9 cellular contexts compared by ENCODE assay signal in the genomic region with DNA sequence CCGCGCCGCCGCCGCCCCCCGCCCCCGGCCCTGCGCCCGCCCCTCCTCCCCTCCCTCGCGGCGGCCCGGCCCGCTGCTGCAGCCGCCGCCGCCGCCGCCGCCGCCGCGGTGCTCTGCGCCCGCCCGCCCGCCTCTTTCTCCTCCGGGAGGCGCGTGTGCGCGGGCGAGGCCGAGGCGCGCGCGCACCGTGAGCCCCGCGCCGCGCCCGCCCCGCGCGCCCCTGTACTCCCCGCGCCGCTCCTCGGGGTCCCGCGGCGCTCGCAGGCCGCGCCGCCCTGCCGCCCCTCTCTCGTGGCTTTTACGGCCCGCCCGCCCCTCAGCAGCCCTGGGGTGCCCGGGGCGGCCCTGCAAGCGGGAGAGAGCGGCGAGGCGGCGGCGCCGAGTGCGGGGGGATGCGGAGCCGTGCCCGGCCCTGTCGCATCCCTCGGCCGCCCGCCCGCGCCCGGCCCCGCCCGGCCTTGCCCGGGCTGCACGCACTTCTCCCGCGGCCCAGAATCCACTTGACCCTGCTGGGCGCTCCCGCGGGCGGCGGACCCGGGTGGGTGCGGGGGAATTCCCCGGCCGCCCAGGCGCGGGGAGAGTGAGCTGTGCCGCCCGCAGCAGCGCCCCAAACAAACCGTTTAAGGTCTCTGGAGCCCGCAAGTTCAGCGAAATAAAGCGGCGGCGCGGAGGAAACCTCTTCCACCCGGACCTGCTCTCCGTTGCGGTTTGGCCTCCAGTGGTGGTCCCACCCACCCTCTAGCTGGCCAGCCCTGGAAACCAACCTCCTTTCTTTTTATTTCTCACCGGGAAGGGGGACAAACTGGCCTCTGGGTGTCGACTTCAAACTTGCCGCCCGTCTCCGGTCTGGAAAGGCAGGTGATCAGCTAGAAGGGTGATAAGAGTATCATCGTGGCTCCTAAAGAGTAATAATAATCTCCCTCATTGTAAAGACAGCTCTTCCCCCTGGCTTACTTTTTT. TPM values are rescaled to one million over a fixed set of nuclear protein-coding genes. Genes with fewer than 3 reads are reported as not detected.
DNase-seq lines count a peak whose midpoint lies in the region; ATAC-seq and TF ChIP-seq lines count a peak whose summit lies in the region.
"Had no signal": no experiment of that assay in that cellular context is flagged by ENCODE, and none has a peak within 500 bp of the region (broad histone marks: within the 10 kb centered on the region; RNA-seq: fewer than 3 reads in every experiment).

No MANE protein-coding gene starts in this region.

- H3K4me1 ChIP-seq in ascending aorta (peaks cover 2 to 4% of the 10 kb centered on the region in 2 donors), iPS-18a (ENCODE audit: control insufficient read depth, low read depth, low read length) (peaks cover 12% of the 10 kb centered on the region), smooth muscle cell (ENCODE audit: low read depth) (peaks cover 14% of the 10 kb centered on the region)

- H3K79me2 ChIP-seq in smooth muscle cell (ENCODE audit: low read depth): no peaks in the 10 kb centered on the region

- ATAC-seq in GM19035 (IDR thresholded peaks at IDR 0.05; ENCODE audit: unreplicated experiment) (no peak), HG03342 (IDR thresholded peaks at IDR 0.05; ENCODE audit: unreplicated experiment) (no peak)

- H4K20me1 ChIP-seq in smooth muscle cell (ENCODE audit: low read depth): no peaks in the 10 kb centered on the region

- H3K36me3 ChIP-seq in ascending aorta: no peaks in the 10 kb centered on the region
- no peaks in the 10 kb centered on the region for H3K36me3 ChIP-seq in iPS-18a (ENCODE audit: control insufficient read depth, low read depth, low read length)
- H3K36me3 ChIP-seq in smooth muscle cell (ENCODE audit: low read depth): no peaks in the 10 kb centered on the region

- H3K4me3 ChIP-seq in LNCaP clone FGC (ENCODE audit: low read depth, low read length) (peak overlapping the region; percentile 40), ascending aorta (peak overlapping the region; percentile 52 to 94), iPS-18a (ENCODE audit: low read length) (peak overlapping the region; percentile 59), smooth muscle cell (peak overlapping the region; percentile 50)
- H3K4me3 ChIP-seq: SK-N-MC had no signal

- no peak overlapping the region for H2AFZ ChIP-seq in smooth muscle cell (ENCODE audit: low read depth)

- TF ChIP-seq CTCF in LNCaP clone FGC (IDR thresholded peaks at IDR 0.05; ENCODE audit: control insufficient read depth, extremely low read depth, insufficient read depth) (no peak), ascending aorta (IDR thresholded peaks at IDR 0.05) (no peak), smooth muscle cell (IDR thresholded peaks at IDR 0.05; ENCODE audit: borderline replicate concordance, insufficient read depth, poor library complexity, severe bottlenecking) (no peak)

- H3K27me3 ChIP-seq in ascending aorta: no peaks in the 10 kb centered on the region
- peaks cover 64% of the 10 kb centered on the region for H3K27me3 ChIP-seq in iPS-18a (ENCODE audit: control insufficient read depth, insufficient read depth, low read length)
- H3K27me3 ChIP-seq in smooth muscle cell (ENCODE audit: low read depth): peaks cover 61% of the 10 kb centered on the region

- 2% methylated on average over 15 of the region's 119 CpGs for WGBS in smooth muscle cell (ENCODE audit: low lambda C conversion rate)

- H3K9ac ChIP-seq in iPS-18a (ENCODE audit: low read length): no peak overlapping the region
- H3K9ac ChIP-seq in smooth muscle cell (ENCODE audit: low read depth): no peak overlapping the region

- intact Hi-C loops in ascending aorta (cut with DNase I): loop anchor here (10.0 kb wide), 1 partner anchor 90 kb away; no protein-coding TSS in a partner anchor

- H3K9me3 ChIP-seq in ascending aorta: no peaks in the 10 kb centered on the region
- no peaks in the 10 kb centered on the region for H3K9me3 ChIP-seq in iPS-18a (ENCODE audit: control insufficient read depth, low read depth, low read length)
- no peaks in the 10 kb centered on the region for H3K9me3 ChIP-seq in smooth muscle cell (replicated peaks; ENCODE audit: low read depth)

- no peaks in the 10 kb centered on the region for H3F3A ChIP-seq in smooth muscle cell (ENCODE audit: low read depth)

- H3K27ac ChIP-seq in ascending aorta (no peak overlapping the region), iPS-18a (ENCODE audit: low read length) (no peak overlapping the region), smooth muscle cell (ENCODE audit: low read depth) (no peak overlapping the region)
- H3K27ac ChIP-seq: SK-N-MC had no signal

- peak; percentile 43 for DNase-seq in Daoy (ENCODE audit: low read depth)
- no peak for DNase-seq in LNCaP clone FGC (ENCODE audit: low read depth)
- DNase-seq in ascending aorta (ENCODE audit: low spot score in 2 of 2): no peak
- no peak for DNase-seq in smooth muscle cell (lab: John Stamatoyannopoulos, UW; ENCODE audit: unreplicated experiment)
- DNase-seq in GM19240 (ENCODE audit: insufficient read length, low spot score): no peak

- peak overlapping the region; percentile 89 for H3K4me2 ChIP-seq in smooth muscle cell

RNA-seq across cellular contexts. Expression of a gene that starts 37.4 kb away (rescaled TPM):
- total RNA-seq in Daoy (2014; rRNA removed; shearing (Covaris generic)): 5.7 and 8.9 TPM in 2 replicates
- 7.1 TPM for total RNA-seq in ascending aorta
- total RNA-seq in smooth muscle cell: 0.27 and 2.6 TPM in 2 replicates
- 0.39 TPM in 1 of 2 replicates, not detected in the other for polyA plus RNA-seq in smooth muscle cell
